ENCODE assay signal across 9 cellular contexts in genomic region chr17:28597606-28598383, GRCh38. TPM values are rescaled to one million over a fixed set of nuclear protein-coding genes. Genes with fewer than 3 reads are reported as not detected.
DNase-seq lines count a peak whose midpoint lies in the region; ATAC-seq, FAIRE-seq and TF ChIP-seq lines count a peak whose summit lies in the region.
"Had no signal": no experiment of that assay in that cellular context is flagged by ENCODE, and none has a peak within 500 bp of the region (broad histone marks: within the 10 kb centered on the region; RNA-seq: fewer than 3 reads in every experiment).

No MANE protein-coding gene starts in this region.

- H3K4me3 ChIP-seq in RWPE2 (ENCODE audit: severe bottlenecking), result peak overlapping the region; percentile 61
- H3K4me3 ChIP-seq in foreskin fibroblast (ENCODE audit: low read depth in 1 of 2, low read length in 2 of 2), result peak overlapping the region; percentile 88 to 94

- intact Hi-C loops in activated CD4-positive, alpha-beta T cell treated with anti-CD3 and anti-CD28 coated beads, Interleukin-2, amount 10 ng/mL, durations not matched to agents 24 days and 14 days (cut with micrococcal nuclease), result loop anchor here (2.0 kb wide), 2 partner anchors 49 to 65 kb away; partner anchors contain the start of gene SUPT6H

- peak overlapping the region; percentile 91 for H3K4me3 Mint-ChIP-seq in activated CD4-positive, alpha-beta T cell treated with anti-CD3 and anti-CD28 coated beads, Interleukin-2, amount 10 ng/mL, durations not matched to agents 24 days and 14 days
- H3K4me3 Mint-ChIP-seq in stimulated activated naive B cell treated with anti-CD40 and anti-IgM and Interleukin-4, amounts not matched to agents 10 μg/mL and 1 μg/mL and 100 μg/mL, for 72 hours, result peak overlapping the region; percentile 91 to 97

- FAIRE-seq in GM12891 (lab: Jason Lieb, UNC), result no peak

- peaks cover 39% of the 10 kb centered on the region for H3K36me3 ChIP-seq in RWPE2 (ENCODE audit: low read depth)

- ATAC-seq in RWPE2 (ENCODE audit: low read depth), result no peak
- no peak for ATAC-seq in stimulated activated naive B cell treated with anti-CD40 and anti-IgM and Interleukin-4, amounts not matched to agents 10 μg/mL and 1 μg/mL and 100 μg/mL, for 72 hours (replicated peaks)

- no peak for DNase-seq in activated CD4-positive, alpha-beta T cell treated with anti-CD3 and anti-CD28 coated beads, Interleukin-2, amount 10 ng/mL, durations not matched to agents 24 days and 14 days
- no peak for DNase-seq in activated CD4-positive, alpha-beta T cell treated with anti-CD3 and anti-CD28 coated beads, Interleukin-2, amount 50 U/mL, for 48 hours
- DNase-seq in RWPE2 (ENCODE audit: low spot score) (no peak), foreskin fibroblast (no peak), glomerular visceral epithelial cell (ENCODE audit: extremely low spot score) (no peak), NCI-H2171 (lab: John Stamatoyannopoulos, UW) (no peak), GM12891 (ENCODE audit: insufficient read length, low spot score) (no peak)
- DNase-seq in stimulated activated naive B cell treated with anti-CD40 and anti-IgM and Interleukin-4, amounts not matched to agents 10 μg/mL and 1 μg/mL and 100 μg/mL, for 72 hours, result no peak
- DNase-seq: GF-D8 had no signal

- H3K27ac ChIP-seq in RWPE2 (ENCODE audit: poor library complexity, severe bottlenecking), result peak overlapping the region; percentile 68

- no peaks in the 10 kb centered on the region for H3K27me3 Mint-ChIP-seq in activated CD4-positive, alpha-beta T cell treated with anti-CD3 and anti-CD28 coated beads, Interleukin-2, amount 10 ng/mL, durations not matched to agents 24 days and 14 days
- H3K27me3 Mint-ChIP-seq in stimulated activated naive B cell treated with anti-CD40 and anti-IgM and Interleukin-4, amounts not matched to agents 10 μg/mL and 1 μg/mL and 100 μg/mL, for 72 hours, result no peaks in the 10 kb centered on the region

- H3K9me3 Mint-ChIP-seq in activated CD4-positive, alpha-beta T cell treated with anti-CD3 and anti-CD28 coated beads, Interleukin-2, amount 10 ng/mL, durations not matched to agents 24 days and 14 days, result no peaks in the 10 kb centered on the region
- H3K9me3 Mint-ChIP-seq in stimulated activated naive B cell treated with anti-CD40 and anti-IgM and Interleukin-4, amounts not matched to agents 10 μg/mL and 1 μg/mL and 100 μg/mL, for 72 hours, result no peaks in the 10 kb centered on the region

- TF ChIP-seq POLR2A in GM12891 (IDR thresholded peaks at IDR 0.05; ENCODE audit: low read depth, low read length), result no peak

- no peaks in the 10 kb centered on the region for H3K9me3 ChIP-seq in RWPE2 (ENCODE audit: severe bottlenecking)

- H3K36me3 Mint-ChIP-seq in activated CD4-positive, alpha-beta T cell treated with anti-CD3 and anti-CD28 coated beads, Interleukin-2, amount 10 ng/mL, durations not matched to agents 24 days and 14 days (ENCODE audit: low read depth), result peaks cover 16% of the 10 kb centered on the region
- H3K36me3 Mint-ChIP-seq in stimulated activated naive B cell treated with anti-CD40 and anti-IgM and Interleukin-4, amounts not matched to agents 10 μg/mL and 1 μg/mL and 100 μg/mL, for 72 hours, result peaks cover 0 to 8% of the 10 kb centered on the region in 2 donors

- peak overlapping the region; percentile 98 for H3K27ac Mint-ChIP-seq in activated CD4-positive, alpha-beta T cell treated with anti-CD3 and anti-CD28 coated beads, Interleukin-2, amount 10 ng/mL, durations not matched to agents 24 days and 14 days
- peak overlapping the region; percentile 95 for H3K27ac Mint-ChIP-seq in stimulated activated naive B cell treated with anti-CD40 and anti-IgM and Interleukin-4, amounts not matched to agents 10 μg/mL and 1 μg/mL and 100 μg/mL, for 72 hours

- TF ChIP-seq CTCF in RWPE2 (IDR thresholded peaks at IDR 0.05; ENCODE audit: poor library complexity, severe bottlenecking) (no peak), foreskin fibroblast (IDR thresholded peaks at IDR 0.05; ENCODE audit: low read depth, low read length) (no peak)

- H3K4me1 Mint-ChIP-seq in activated CD4-positive, alpha-beta T cell treated with anti-CD3 and anti-CD28 coated beads, Interleukin-2, amount 10 ng/mL, durations not matched to agents 24 days and 14 days, result peaks cover 23% of the 10 kb centered on the region
- H3K4me1 Mint-ChIP-seq in stimulated activated naive B cell treated with anti-CD40 and anti-IgM and Interleukin-4, amounts not matched to agents 10 μg/mL and 1 μg/mL and 100 μg/mL, for 72 hours, result peaks cover 16 to 31% of the 10 kb centered on the region in 2 donors

- H3K4me1 ChIP-seq in RWPE2 (ENCODE audit: insufficient read depth, poor library complexity, severe bottlenecking), result peaks cover 5% of the 10 kb centered on the region

- H3K27me3 ChIP-seq in RWPE2 (ENCODE audit: insufficient read depth, poor library complexity, severe bottlenecking), result no peaks in the 10 kb centered on the region

TF ChIP-seq in GM12891, 5 proteins besides CTCF, POLR2A, EP300 and RAD21:
- no peak for TF ChIP-seq POU2F2 (IDR thresholded peaks at IDR 0.05; ENCODE audit: low read depth, low read length)
- TF ChIP-seq SPI1 (IDR thresholded peaks at IDR 0.05; ENCODE audit: low read depth, low read length), result no peak
- no peak for TF ChIP-seq PAX5 (IDR thresholded peaks at IDR 0.05; ENCODE audit: insufficient read depth, low read length, severe bottlenecking)
- TF ChIP-seq TAF1 (IDR thresholded peaks at IDR 0.05; ENCODE audit: low read depth, low read length), result no peak
- no peak for TF ChIP-seq POLR2AphosphoS5 (IDR thresholded peaks at IDR 0.05; ENCODE audit: low read depth, low read length)
TF ChIP-seq in GM12891: peak in this region for 0.

RNA-seq across cellular contexts. Expression of gene SPAG5, which starts 1.0 kb away (rescaled TPM):
- total RNA-seq in activated CD4-positive, alpha-beta T cell treated with anti-CD3 and anti-CD28 coated beads, Interleukin-2, amount 10 ng/mL, durations not matched to agents 24 days and 14 days, result 89.6 and 91.3 TPM in 2 replicates
- 70.4 TPM for polyA plus RNA-seq in GM12891 (2012; ENCODE audit: low read depth, missing spikeins)

RNA-seq across cellular contexts. Expression of gene RSKR, which starts 16.2 kb away (rescaled TPM):
- 40.8 and 43.8 TPM in 2 replicates for total RNA-seq in activated CD4-positive, alpha-beta T cell treated with anti-CD3 and anti-CD28 coated beads, Interleukin-2, amount 10 ng/mL, durations not matched to agents 24 days and 14 days
- polyA plus RNA-seq in GM12891 (2012; ENCODE audit: low read depth, missing spikeins), result 7.7 TPM

RNA-seq across cellular contexts. Expression of gene ALDOC, which starts 21.1 kb away (rescaled TPM):
- 70.2 and 72.9 TPM in 2 replicates for total RNA-seq in activated CD4-positive, alpha-beta T cell treated with anti-CD3 and anti-CD28 coated beads, Interleukin-2, amount 10 ng/mL, durations not matched to agents 24 days and 14 days
- polyA plus RNA-seq in GM12891 (2012; ENCODE audit: low read depth, missing spikeins), result 222 TPM

RNA-seq across cellular contexts. Expression of gene PIGS, which starts 26.5 kb away (rescaled TPM):
- 65.8 and 70.9 TPM in 2 replicates for total RNA-seq in activated CD4-positive, alpha-beta T cell treated with anti-CD3 and anti-CD28 coated beads, Interleukin-2, amount 10 ng/mL, durations not matched to agents 24 days and 14 days
- polyA plus RNA-seq in GM12891 (2012; ENCODE audit: low read depth, missing spikeins), result 59.8 TPM

RNA-seq across cellular contexts. Expression of gene UNC119, which starts 45.4 kb away (rescaled TPM):
- total RNA-seq in activated CD4-positive, alpha-beta T cell treated with anti-CD3 and anti-CD28 coated beads, Interleukin-2, amount 10 ng/mL, durations not matched to agents 24 days and 14 days, result 59.8 and 60.2 TPM in 2 replicates
- polyA plus RNA-seq in GM12891 (2012; ENCODE audit: low read depth, missing spikeins), result 63.6 TPM
